In the genomic region with DNA sequence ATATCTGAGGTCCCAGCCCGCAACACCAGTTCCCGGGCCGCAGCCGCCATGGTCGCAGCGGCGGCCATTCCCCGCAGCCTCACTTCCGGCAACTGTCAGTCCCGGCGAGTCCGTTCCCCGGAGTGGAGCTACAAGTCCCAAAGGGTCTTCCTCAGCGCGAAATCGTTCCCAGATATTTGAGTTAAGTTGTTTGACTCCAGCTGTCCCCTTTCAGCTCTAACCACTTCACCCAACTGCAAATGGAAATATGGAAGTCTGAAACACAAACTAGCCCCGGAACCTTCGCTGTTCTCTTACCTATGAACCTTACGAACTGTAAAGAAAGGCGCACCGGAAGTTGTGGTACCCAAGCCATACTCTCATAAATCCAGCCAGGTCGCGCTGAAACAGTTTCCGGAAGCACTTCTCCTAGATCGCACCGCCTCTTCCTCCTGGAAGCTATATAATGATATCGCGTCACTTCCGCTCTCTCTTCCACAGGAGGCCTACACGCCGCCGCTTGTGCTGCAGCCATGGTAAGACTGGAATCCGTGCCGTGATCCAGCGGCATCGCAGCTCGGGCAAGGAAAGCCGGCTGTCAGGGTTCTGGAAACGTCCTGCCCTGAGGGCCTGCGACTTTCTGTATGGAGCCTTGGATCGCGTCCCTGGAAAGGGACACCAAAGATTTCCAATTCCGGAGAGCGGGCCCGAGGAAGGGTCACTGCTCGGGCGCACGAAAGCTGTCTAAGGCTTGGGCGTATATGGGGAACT, we compare ENCODE assay signal across 1 cellular context.
A peak's percentile ranks its signal among the peaks of the same experiment; 100 is the strongest.
TF ChIP-seq lines count a peak whose summit lies in the region.

A gene (plus strand): TSS at position 468 of the 750 bp plus-strand sequence. CDS start 45 bp downstream, at position 513.
A gene with protein sequence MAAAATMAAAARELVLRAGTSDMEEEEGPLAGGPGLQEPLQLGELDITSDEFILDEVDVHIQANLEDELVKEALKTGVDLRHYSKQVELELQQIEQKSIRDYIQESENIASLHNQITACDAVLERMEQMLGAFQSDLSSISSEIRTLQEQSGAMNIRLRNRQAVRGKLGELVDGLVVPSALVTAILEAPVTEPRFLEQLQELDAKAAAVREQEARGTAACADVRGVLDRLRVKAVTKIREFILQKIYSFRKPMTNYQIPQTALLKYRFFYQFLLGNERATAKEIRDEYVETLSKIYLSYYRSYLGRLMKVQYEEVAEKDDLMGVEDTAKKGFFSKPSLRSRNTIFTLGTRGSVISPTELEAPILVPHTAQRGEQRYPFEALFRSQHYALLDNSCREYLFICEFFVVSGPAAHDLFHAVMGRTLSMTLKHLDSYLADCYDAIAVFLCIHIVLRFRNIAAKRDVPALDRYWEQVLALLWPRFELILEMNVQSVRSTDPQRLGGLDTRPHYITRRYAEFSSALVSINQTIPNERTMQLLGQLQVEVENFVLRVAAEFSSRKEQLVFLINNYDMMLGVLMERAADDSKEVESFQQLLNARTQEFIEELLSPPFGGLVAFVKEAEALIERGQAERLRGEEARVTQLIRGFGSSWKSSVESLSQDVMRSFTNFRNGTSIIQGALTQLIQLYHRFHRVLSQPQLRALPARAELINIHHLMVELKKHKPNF (minus strand): TSS at position 269 of the 750 bp plus-strand sequence. CDS start 201 bp downstream, at position 68.

TF ChIP-seq in HepG2, 621 proteins besides CTCF, POLR2A, EP300 and RAD21 (continued from another document and continues in another):
- TF ChIP-seq, protein P1, sequence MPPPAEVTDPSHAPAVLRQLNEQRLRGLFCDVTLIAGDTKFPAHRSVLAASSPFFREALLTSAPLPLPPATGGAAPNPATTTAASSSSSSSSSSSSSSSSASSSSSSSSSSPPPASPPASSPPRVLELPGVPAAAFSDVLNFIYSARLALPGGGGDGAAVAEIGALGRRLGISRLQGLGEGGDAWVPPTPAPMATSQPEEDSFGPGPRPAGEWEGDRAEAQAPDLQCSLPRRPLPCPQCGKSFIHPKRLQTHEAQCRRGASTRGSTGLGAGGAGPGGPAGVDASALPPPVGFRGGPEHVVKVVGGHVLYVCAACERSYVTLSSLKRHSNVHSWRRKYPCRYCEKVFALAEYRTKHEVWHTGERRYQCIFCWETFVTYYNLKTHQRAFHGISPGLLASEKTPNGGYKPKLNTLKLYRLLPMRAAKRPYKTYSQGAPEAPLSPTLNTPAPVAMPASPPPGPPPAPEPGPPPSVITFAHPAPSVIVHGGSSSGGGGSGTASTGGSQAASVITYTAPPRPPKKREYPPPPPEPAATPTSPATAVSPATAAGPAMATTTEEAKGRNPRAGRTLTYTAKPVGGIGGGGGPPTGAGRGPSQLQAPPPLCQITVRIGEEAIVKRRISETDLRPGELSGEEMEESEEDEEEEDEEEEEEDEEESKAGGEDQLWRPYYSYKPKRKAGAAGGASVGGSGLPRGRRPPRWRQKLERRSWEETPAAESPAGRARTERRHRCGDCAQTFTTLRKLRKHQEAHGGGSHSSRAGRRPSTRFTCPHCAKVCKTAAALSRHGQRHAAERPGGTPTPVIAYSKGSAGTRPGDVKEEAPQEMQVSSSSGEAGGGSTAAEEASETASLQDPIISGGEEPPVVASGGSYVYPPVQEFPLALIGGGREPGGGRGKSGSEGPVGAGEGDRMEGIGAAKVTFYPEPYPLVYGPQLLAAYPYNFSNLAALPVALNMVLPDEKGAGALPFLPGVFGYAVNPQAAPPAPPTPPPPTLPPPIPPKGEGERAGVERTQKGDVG (CRISPR knock-in tag; IDR thresholded peaks at IDR 0.05; ENCODE audit: borderline replicate concordance): peak; percentile 36; the same call in 1 of the 2 replicates
- no peak for TF ChIP-seq ZNF720 (CRISPR knock-in tag; IDR thresholded peaks at IDR 0.05)
- peak; percentile 70 for TF ChIP-seq HES4 (CRISPR knock-in tag; IDR thresholded peaks at IDR 0.05; ENCODE audit: borderline replicate concordance)
- TF ChIP-seq YEATS4 (CRISPR knock-in tag; IDR thresholded peaks at IDR 0.05; ENCODE audit: borderline replicate concordance): peak; percentile 96
- peak; percentile 84; the same call in 1 of the 2 replicates for TF ChIP-seq RFXANK (CRISPR knock-in tag; IDR thresholded peaks at IDR 0.05)
- TF ChIP-seq ZNF556 (CRISPR knock-in tag; IDR thresholded peaks at IDR 0.05; ENCODE audit: borderline replicate concordance): peak; percentile 95
- TF ChIP-seq, protein P2, sequence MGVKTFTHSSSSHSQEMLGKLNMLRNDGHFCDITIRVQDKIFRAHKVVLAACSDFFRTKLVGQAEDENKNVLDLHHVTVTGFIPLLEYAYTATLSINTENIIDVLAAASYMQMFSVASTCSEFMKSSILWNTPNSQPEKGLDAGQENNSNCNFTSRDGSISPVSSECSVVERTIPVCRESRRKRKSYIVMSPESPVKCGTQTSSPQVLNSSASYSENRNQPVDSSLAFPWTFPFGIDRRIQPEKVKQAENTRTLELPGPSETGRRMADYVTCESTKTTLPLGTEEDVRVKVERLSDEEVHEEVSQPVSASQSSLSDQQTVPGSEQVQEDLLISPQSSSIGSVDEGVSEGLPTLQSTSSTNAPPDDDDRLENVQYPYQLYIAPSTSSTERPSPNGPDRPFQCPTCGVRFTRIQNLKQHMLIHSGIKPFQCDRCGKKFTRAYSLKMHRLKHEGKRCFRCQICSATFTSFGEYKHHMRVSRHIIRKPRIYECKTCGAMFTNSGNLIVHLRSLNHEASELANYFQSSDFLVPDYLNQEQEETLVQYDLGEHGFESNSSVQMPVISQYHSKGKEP (CRISPR knock-in tag; IDR thresholded peaks at IDR 0.05): 0 out of 2 replicates have a peak, but pooled peaks have one; percentile 53
- no peak for TF ChIP-seq NFIB (CRISPR knock-in tag; IDR thresholded peaks at IDR 0.05; ENCODE audit: borderline replicate concordance)
- TF ChIP-seq ZNF224 (CRISPR knock-in tag; IDR thresholded peaks at IDR 0.05): peak; percentile 59; the same call in 1 of the 2 replicates
- peak; percentile 78 for TF ChIP-seq ZNF607 (CRISPR knock-in tag; IDR thresholded peaks at IDR 0.05; ENCODE audit: borderline replicate concordance)
- TF ChIP-seq ATAD3A (CRISPR knock-in tag; IDR thresholded peaks at IDR 0.05): peak; percentile 86
- TF ChIP-seq EHMT2 (IDR thresholded peaks at IDR 0.05; ENCODE audit: borderline replicate concordance, low read depth, low read length): peak; percentile 95; the same call in 1 of the 2 replicates
- TF ChIP-seq MEIS2 (CRISPR knock-in tag; IDR thresholded peaks at IDR 0.05): peak; percentile 72
- TF ChIP-seq, protein P3, sequence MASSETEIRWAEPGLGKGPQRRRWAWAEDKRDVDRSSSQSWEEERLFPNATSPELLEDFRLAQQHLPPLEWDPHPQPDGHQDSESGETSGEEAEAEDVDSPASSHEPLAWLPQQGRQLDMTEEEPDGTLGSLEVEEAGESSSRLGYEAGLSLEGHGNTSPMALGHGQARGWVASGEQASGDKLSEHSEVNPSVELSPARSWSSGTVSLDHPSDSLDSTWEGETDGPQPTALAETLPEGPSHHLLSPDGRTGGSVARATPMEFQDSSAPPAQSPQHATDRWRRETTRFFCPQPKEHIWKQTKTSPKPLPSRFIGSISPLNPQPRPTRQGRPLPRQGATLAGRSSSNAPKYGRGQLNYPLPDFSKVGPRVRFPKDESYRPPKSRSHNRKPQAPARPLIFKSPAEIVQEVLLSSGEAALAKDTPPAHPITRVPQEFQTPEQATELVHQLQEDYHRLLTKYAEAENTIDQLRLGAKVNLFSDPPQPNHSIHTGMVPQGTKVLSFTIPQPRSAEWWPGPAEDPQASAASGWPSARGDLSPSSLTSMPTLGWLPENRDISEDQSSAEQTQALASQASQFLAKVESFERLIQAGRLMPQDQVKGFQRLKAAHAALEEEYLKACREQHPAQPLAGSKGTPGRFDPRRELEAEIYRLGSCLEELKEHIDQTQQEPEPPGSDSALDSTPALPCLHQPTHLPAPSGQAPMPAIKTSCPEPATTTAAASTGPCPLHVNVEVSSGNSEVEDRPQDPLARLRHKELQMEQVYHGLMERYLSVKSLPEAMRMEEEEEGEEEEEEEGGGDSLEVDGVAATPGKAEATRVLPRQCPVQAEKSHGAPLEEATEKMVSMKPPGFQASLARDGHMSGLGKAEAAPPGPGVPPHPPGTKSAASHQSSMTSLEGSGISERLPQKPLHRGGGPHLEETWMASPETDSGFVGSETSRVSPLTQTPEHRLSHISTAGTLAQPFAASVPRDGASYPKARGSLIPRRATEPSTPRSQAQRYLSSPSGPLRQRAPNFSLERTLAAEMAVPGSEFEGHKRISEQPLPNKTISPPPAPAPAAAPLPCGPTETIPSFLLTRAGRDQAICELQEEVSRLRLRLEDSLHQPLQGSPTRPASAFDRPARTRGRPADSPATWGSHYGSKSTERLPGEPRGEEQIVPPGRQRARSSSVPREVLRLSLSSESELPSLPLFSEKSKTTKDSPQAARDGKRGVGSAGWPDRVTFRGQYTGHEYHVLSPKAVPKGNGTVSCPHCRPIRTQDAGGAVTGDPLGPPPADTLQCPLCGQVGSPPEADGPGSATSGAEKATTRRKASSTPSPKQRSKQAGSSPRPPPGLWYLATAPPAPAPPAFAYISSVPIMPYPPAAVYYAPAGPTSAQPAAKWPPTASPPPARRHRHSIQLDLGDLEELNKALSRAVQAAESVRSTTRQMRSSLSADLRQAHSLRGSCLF (CRISPR knock-in tag; IDR thresholded peaks at IDR 0.05; ENCODE audit: borderline replicate concordance): peak; percentile 84; the same call in 1 of the 2 replicates
- 0 out of 2 replicates have a peak, but pooled peaks have one; percentile 5 for TF ChIP-seq ZNF660 (CRISPR knock-in tag; IDR thresholded peaks at IDR 0.05; ENCODE audit: borderline replicate concordance, low read depth)
- TF ChIP-seq RCOR2 (CRISPR knock-in tag; IDR thresholded peaks at IDR 0.05): 0 out of 2 replicates have a peak, but pooled peaks have one; percentile 15
- peak; percentile 81; the same call in 1 of the 2 replicates for TF ChIP-seq IRX3 (CRISPR knock-in tag; IDR thresholded peaks at IDR 0.05; ENCODE audit: borderline replicate concordance, low read depth)
- TF ChIP-seq GABPB1 (CRISPR knock-in tag; IDR thresholded peaks at IDR 0.05): peak; percentile 98
- TF ChIP-seq, protein P4, sequence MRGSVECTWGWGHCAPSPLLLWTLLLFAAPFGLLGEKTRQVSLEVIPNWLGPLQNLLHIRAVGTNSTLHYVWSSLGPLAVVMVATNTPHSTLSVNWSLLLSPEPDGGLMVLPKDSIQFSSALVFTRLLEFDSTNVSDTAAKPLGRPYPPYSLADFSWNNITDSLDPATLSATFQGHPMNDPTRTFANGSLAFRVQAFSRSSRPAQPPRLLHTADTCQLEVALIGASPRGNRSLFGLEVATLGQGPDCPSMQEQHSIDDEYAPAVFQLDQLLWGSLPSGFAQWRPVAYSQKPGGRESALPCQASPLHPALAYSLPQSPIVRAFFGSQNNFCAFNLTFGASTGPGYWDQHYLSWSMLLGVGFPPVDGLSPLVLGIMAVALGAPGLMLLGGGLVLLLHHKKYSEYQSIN (CRISPR knock-in tag; IDR thresholded peaks at IDR 0.05; ENCODE audit: borderline replicate concordance): no peak
- peak; percentile 92 for TF ChIP-seq ELF1 (CRISPR knock-in tag; IDR thresholded peaks at IDR 0.05)
- TF ChIP-seq BRCA1 (CRISPR knock-in tag; IDR thresholded peaks at IDR 0.05): peak; percentile 85; the same call in 1 of the 2 replicates
- TF ChIP-seq, protein P5, sequence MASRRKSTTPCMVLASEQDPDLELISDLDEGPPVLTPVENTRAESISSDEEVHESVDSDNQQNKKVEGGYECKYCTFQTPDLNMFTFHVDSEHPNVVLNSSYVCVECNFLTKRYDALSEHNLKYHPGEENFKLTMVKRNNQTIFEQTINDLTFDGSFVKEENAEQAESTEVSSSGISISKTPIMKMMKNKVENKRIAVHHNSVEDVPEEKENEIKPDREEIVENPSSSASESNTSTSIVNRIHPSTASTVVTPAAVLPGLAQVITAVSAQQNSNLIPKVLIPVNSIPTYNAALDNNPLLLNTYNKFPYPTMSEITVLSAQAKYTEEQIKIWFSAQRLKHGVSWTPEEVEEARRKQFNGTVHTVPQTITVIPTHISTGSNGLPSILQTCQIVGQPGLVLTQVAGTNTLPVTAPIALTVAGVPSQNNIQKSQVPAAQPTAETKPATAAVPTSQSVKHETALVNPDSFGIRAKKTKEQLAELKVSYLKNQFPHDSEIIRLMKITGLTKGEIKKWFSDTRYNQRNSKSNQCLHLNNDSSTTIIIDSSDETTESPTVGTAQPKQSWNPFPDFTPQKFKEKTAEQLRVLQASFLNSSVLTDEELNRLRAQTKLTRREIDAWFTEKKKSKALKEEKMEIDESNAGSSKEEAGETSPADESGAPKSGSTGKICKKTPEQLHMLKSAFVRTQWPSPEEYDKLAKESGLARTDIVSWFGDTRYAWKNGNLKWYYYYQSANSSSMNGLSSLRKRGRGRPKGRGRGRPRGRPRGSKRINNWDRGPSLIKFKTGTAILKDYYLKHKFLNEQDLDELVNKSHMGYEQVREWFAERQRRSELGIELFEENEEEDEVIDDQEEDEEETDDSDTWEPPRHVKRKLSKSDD (CRISPR knock-in tag; IDR thresholded peaks at IDR 0.05; ENCODE audit: low read depth): 0 out of 2 replicates have a peak, but pooled peaks have one; percentile 32
- TF ChIP-seq ZNF24 (IDR thresholded peaks at IDR 0.05): 0 out of 2 replicates have a peak, but pooled peaks have one; percentile 24
- peak; percentile 80; the same call in 1 of the 2 replicates for TF ChIP-seq NR1H2 (CRISPR knock-in tag; IDR thresholded peaks at IDR 0.05; ENCODE audit: borderline replicate concordance, low read depth)
- TF ChIP-seq ZNF251 (CRISPR knock-in tag; IDR thresholded peaks at IDR 0.05): 0 out of 2 replicates have a peak, but pooled peaks have one; percentile 18
- peak; percentile 44; the same call in 1 of the 2 replicates for TF ChIP-seq SOX5 (CRISPR knock-in tag; IDR thresholded peaks at IDR 0.05; ENCODE audit: borderline replicate concordance)
- TF ChIP-seq ZNF484 (CRISPR knock-in tag; IDR thresholded peaks at IDR 0.05; ENCODE audit: borderline replicate concordance, low read depth): no peak
- peak; percentile 96 for TF ChIP-seq ZNF350 (CRISPR knock-in tag; IDR thresholded peaks at IDR 0.05; ENCODE audit: borderline replicate concordance, low read depth)
- TF ChIP-seq TOE1 (CRISPR knock-in tag; IDR thresholded peaks at IDR 0.05): peak; percentile 35; the same call in 1 of the 2 replicates
- peak; percentile 92 for TF ChIP-seq ZNF256 (CRISPR knock-in tag; conservative IDR thresholded peaks at IDR 0.05)
- peak; percentile 97 for TF ChIP-seq POLR2AphosphoS2 (IDR thresholded peaks at IDR 0.05; ENCODE audit: low read depth, low read length)
